In the genomic region with DNA sequence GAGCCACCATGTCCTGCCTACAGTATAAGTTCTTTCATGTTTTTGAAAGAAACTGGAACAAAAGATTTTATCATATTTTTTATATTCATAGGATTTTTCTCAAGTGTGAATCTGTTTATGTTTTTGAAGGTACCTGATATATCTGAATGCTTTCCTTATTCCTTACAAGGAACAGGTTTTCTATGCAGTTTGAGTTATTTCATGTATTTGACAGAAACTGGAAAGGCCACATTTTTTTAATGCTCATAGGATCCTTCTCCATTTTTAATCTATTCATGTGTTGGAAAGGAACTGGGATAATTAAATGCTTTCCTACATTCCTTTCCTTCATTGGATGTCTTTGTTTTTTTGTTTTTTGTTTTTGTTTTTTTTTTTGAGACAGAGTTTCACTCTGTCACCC, we compare ENCODE assay signal across 27 cellular contexts.
"Had no signal": no experiment of that assay in that cellular context is flagged by ENCODE, and none has a peak within 500 bp of the region (broad histone marks: within the 10 kb centered on the region; RNA-seq: fewer than 3 reads in every experiment).

No MANE protein-coding gene starts in this region.

- DNase-seq: stimulated activated CD4-positive, alpha-beta T cell treated with anti-CD3 and anti-CD28 coated beads, Interleukin-2, amount 100 ng/mL, for 48 hours; stimulated activated CD4-positive, alpha-beta T cell treated with anti-CD3 and anti-CD28 coated beads, Interleukin-4, amount 100 ng/mL, for 1 hour; stimulated activated CD4-positive, alpha-beta T cell treated with anti-CD3 and anti-CD28 coated beads, Interleukin-4, amount 100 ng/mL, for 24 hours; stimulated activated CD4-positive, alpha-beta T cell treated with anti-CD3 and anti-CD28 coated beads, Interleukin-4, amount 100 ng/mL, for 4 hours; stimulated activated CD8-positive, alpha-beta memory T cell treated with anti-CD3 and anti-CD28 coated beads, Interleukin-4, amount 100 ng/mL, for 48 hours; stimulated activated naive B cell treated with anti-CD40 and anti-IgM and Interleukin-4, amounts not matched to agents 10 μg/mL and 1 μg/mL and 100 μg/mL, for 72 hours; stimulated activated naive CD4-positive, alpha-beta T cell; stimulated activated naive CD4-positive, alpha-beta T cell treated with Interleukin-2 at 50 U/mL for 16 hours; stimulated activated naive CD8-positive, alpha-beta T cell treated with anti-CD3 and anti-CD28 coated beads, Interleukin-15, amount 100 ng/mL, for 72 hours; stimulated activated naive CD8-positive, alpha-beta T cell treated with anti-CD3 and anti-CD28 coated beads, Interleukin-15, Interleukin-2, amounts not matched to agents 100 U/mL and 50 U/mL, for 24 hours; stomach; substantia nigra; testis; thyroid gland; tibial artery; transverse colon; upper lobe of left lung; upper lobe of right lung; uterus had no signal

- H3K9me3 ChIP-seq: testis, thyroid gland, vagina had no signal

- H3K27me3 Mint-ChIP-seq: stimulated activated memory B cell treated with anti-CD40 and anti-IgM and Interleukin-4, amounts not matched to agents 10 μg/mL and 1 μg/mL and 100 μg/mL, for 72 hours; stimulated activated naive B cell treated with anti-CD40 and anti-IgM and Interleukin-4, amounts not matched to agents 10 μg/mL and 1 μg/mL and 100 μg/mL, for 72 hours; stimulated activated naive CD8-positive, alpha-beta T cell treated with anti-CD3 and anti-CD28 coated beads, Interleukin-15, amount 100 ng/mL, for 72 hours; stimulated activated naive CD8-positive, alpha-beta T cell treated with anti-CD3 and anti-CD28 coated beads, Interleukin-15, Interleukin-2, amounts not matched to agents 100 ng/mL and 50 ng/mL, for 24 hours had no signal

- H3K36me3 ChIP-seq: stomach, suprapubic skin, thoracic aorta, thyroid gland, upper lobe of left lung, upper lobe of right lung, uterus, vagina had no signal

- ATAC-seq: stimulated activated effector memory CD8-positive, alpha-beta T cell treated with anti-CD3 and anti-CD28 coated beads, Interleukin-12 subunit alpha, Interleukin-12 subunit beta, amount 100 ng/mL, for 72 hours; stimulated activated memory B cell treated with anti-CD40 and anti-IgM and Interleukin-4, amounts not matched to agents 10 μg/mL and 1 μg/mL and 100 μg/mL, for 72 hours; stimulated activated naive B cell treated with anti-CD40 and anti-IgM and Interleukin-4, amounts not matched to agents 10 μg/mL and 1 μg/mL and 100 μg/mL, for 72 hours; stimulated activated naive CD8-positive, alpha-beta T cell treated with anti-CD3 and anti-CD28 coated beads, Interleukin-15, amount 100 ng/mL, for 72 hours; stimulated activated naive CD8-positive, alpha-beta T cell treated with anti-CD3 and anti-CD28 coated beads, Interleukin-15, Interleukin-2, amounts not matched to agents 100 U/mL and 50 U/mL, for 24 hours; upper lobe of right lung had no signal

- H3K36me3 Mint-ChIP-seq: stimulated activated effector memory CD8-positive, alpha-beta T cell treated with anti-CD3 and anti-CD28 coated beads, Interleukin-12 subunit alpha, Interleukin-12 subunit beta, amount 100 ng/mL, for 72 hours had no signal

- FAIRE-seq: urothelium cell line had no signal

- H3K4me3 Mint-ChIP-seq: stimulated activated effector memory CD8-positive, alpha-beta T cell treated with anti-CD3 and anti-CD28 coated beads, Interleukin-12 subunit alpha, Interleukin-12 subunit beta, amount 100 ng/mL, for 72 hours; stimulated activated memory B cell treated with anti-CD40 and anti-IgM and Interleukin-4, amounts not matched to agents 10 μg/mL and 1 μg/mL and 100 μg/mL, for 72 hours; stimulated activated naive B cell treated with anti-CD40 and anti-IgM and Interleukin-4, amounts not matched to agents 10 μg/mL and 1 μg/mL and 100 μg/mL, for 72 hours; stimulated activated naive CD8-positive, alpha-beta T cell treated with anti-CD3 and anti-CD28 coated beads, Interleukin-15, amount 100 ng/mL, for 72 hours; stimulated activated naive CD8-positive, alpha-beta T cell treated with anti-CD3 and anti-CD28 coated beads, Interleukin-15, Interleukin-2, amounts not matched to agents 100 ng/mL and 50 ng/mL, for 24 hours had no signal

- H3K4me1 Mint-ChIP-seq: stimulated activated effector memory CD8-positive, alpha-beta T cell treated with anti-CD3 and anti-CD28 coated beads, Interleukin-12 subunit alpha, Interleukin-12 subunit beta, amount 100 ng/mL, for 72 hours; stimulated activated memory B cell treated with anti-CD40 and anti-IgM and Interleukin-4, amounts not matched to agents 10 μg/mL and 1 μg/mL and 100 μg/mL, for 72 hours had no signal

- H3K27me3 ChIP-seq: stomach, suprapubic skin, testis, thyroid gland, tibial artery, tibial nerve, transverse colon, upper lobe of left lung, upper lobe of right lung, uterus, vagina had no signal

- H3K4me3 ChIP-seq: stomach, suprapubic skin, testis, thoracic aorta, thyroid gland, tibial artery, tibial nerve, transverse colon, upper lobe of left lung, upper lobe of right lung, uterus, vagina had no signal

- H3K27ac Mint-ChIP-seq: stimulated activated effector memory CD8-positive, alpha-beta T cell treated with anti-CD3 and anti-CD28 coated beads, Interleukin-12 subunit alpha, Interleukin-12 subunit beta, amount 100 ng/mL, for 72 hours; stimulated activated memory B cell treated with anti-CD40 and anti-IgM and Interleukin-4, amounts not matched to agents 10 μg/mL and 1 μg/mL and 100 μg/mL, for 72 hours; stimulated activated naive B cell treated with anti-CD40 and anti-IgM and Interleukin-4, amounts not matched to agents 10 μg/mL and 1 μg/mL and 100 μg/mL, for 72 hours; stimulated activated naive CD8-positive, alpha-beta T cell treated with anti-CD3 and anti-CD28 coated beads, Interleukin-15, amount 100 ng/mL, for 72 hours; stimulated activated naive CD8-positive, alpha-beta T cell treated with anti-CD3 and anti-CD28 coated beads, Interleukin-15, Interleukin-2, amounts not matched to agents 100 ng/mL and 50 ng/mL, for 24 hours had no signal

- H3K4me1 ChIP-seq: stomach, suprapubic skin, testis, thyroid gland, tibial artery, tibial nerve, transverse colon, upper lobe of left lung, upper lobe of right lung, uterus, vagina had no signal

- H3K27ac ChIP-seq: stomach, suprapubic skin, testis, thoracic aorta, thyroid gland, tibial artery, tibial nerve, transverse colon, upper lobe of left lung, upper lobe of right lung, uterus, vagina had no signal
